16 cellular contexts compared by ENCODE assay signal in the genomic region with DNA sequence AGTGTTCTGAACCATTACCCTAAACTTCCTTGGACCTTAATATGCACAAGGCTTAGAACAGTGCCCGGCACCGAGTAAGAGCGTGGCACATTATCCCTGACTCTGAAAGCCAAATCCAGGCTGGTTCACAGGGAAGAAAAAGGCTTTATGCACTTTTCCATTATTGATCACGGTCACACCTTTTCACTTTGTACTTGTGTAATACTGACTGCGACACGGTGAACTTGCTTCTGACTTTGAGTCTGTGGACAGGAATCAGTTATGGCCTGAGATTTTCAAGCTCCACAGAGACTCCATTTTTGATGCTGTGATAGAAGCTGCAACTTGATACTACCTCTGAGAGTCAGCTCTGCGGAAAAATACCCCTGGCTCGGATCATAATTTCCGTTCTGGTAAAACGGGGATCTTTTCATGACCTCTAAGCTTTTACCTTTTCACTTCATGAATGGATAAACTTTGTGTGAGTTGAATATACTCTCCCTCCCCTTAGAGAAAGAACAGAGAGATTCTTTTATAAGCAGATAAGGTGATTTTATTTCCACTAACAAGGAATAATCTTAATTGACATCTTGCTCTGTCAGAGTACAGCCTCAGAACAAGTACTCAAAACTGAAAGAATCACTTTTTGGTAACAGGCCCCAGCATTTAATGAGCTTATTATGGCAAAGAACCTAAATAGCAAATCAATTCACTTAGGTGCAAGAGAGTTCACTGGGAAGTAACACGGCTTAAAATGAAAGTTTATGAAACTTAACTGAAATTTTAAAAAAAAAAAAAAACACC.
DNase-seq lines count a peak whose midpoint lies in the region; ATAC-seq and TF ChIP-seq lines count a peak whose summit lies in the region.
"Had no signal": no experiment of that assay in that cellular context is flagged by ENCODE, and none has a peak within 500 bp of the region (broad histone marks: within the 10 kb centered on the region; RNA-seq: fewer than 3 reads in every experiment).

No MANE protein-coding gene starts in this region.

- H3K27ac Mint-ChIP-seq in natural killer cell (no peak overlapping the region), brain (peak overlapping the region in 4 of 5 experiments; percentile 24 to 46 (median 36))
- H3K27ac Mint-ChIP-seq in natural killer cell treated with Interleukin-12 subunit alpha and Interleukin-12 subunit beta and Interleukin-15 and Interleukin-18, amount 100 ng/mL, for 72 hours = no peak overlapping the region
- peak overlapping the region; percentile 91 for H3K27ac Mint-ChIP-seq in stimulated activated naive CD8-positive, alpha-beta T cell treated with anti-CD3 and anti-CD28 coated beads, Interleukin-15, Interleukin-2, amounts not matched to agents 100 ng/mL and 50 ng/mL, for 24 hours
- H3K27ac Mint-ChIP-seq: B cell had no signal

- no peaks in the 10 kb centered on the region for H3K9me2 ChIP-seq in PC-9 (ENCODE audit: insufficient read depth)

- H3K4me3 ChIP-seq in PC-9 = no peak overlapping the region
- H3K4me3 ChIP-seq in lower lobe of right lung = no peak overlapping the region
- H3K4me3 ChIP-seq: Peyer's patch, spleen, thoracic aorta had no signal

- TF ChIP-seq CTCF in natural killer cell (IDR thresholded peaks at IDR 0.05) = no peak
- no peak for TF ChIP-seq CTCF in PC-9 (conservative IDR thresholded peaks at IDR 0.05)
- no peak for TF ChIP-seq CTCF in brain (conservative IDR thresholded peaks at IDR 0.05)
- no peak for TF ChIP-seq CTCF in lower lobe of right lung (IDR thresholded peaks at IDR 0.05)

- no peaks in the 10 kb centered on the region for H3K79me2 ChIP-seq in PC-9 (ENCODE audit: low read depth)

- H3K9me3 ChIP-seq in PC-9 (ENCODE audit: insufficient read depth, low read depth) = no peaks in the 10 kb centered on the region
- H3K9me3 ChIP-seq in lower lobe of right lung = no peaks in the 10 kb centered on the region
- H3K9me3 ChIP-seq: Peyer's patch, spleen, thoracic aorta had no signal

- no peaks in the 10 kb centered on the region for H3K4me1 ChIP-seq in PC-9 (replicated peaks; ENCODE audit: insufficient read depth)
- peaks cover 28% of the 10 kb centered on the region for H3K4me1 ChIP-seq in lower lobe of right lung

- no peaks in the 10 kb centered on the region for H3K36me3 Mint-ChIP-seq in natural killer cell
- no peaks in the 10 kb centered on the region for H3K36me3 Mint-ChIP-seq in natural killer cell treated with Interleukin-12 subunit alpha and Interleukin-12 subunit beta and Interleukin-15 and Interleukin-18, amount 100 ng/mL, for 72 hours
- no peaks in the 10 kb centered on the region for H3K36me3 Mint-ChIP-seq in brain
- peaks cover 7% of the 10 kb centered on the region for H3K36me3 Mint-ChIP-seq in stimulated activated naive CD8-positive, alpha-beta T cell treated with anti-CD3 and anti-CD28 coated beads, Interleukin-15, Interleukin-2, amounts not matched to agents 100 ng/mL and 50 ng/mL, for 24 hours (ENCODE audit: low read depth)

- H3K4me3 Mint-ChIP-seq in natural killer cell (peak overlapping the region; percentile 60), brain (peak overlapping the region in 2 of 5 experiments; percentile 9 to 34)
- no peak overlapping the region for H3K4me3 Mint-ChIP-seq in natural killer cell treated with Interleukin-12 subunit alpha and Interleukin-12 subunit beta and Interleukin-15 and Interleukin-18, amount 100 ng/mL, for 72 hours
- peak overlapping the region; percentile 28 for H3K4me3 Mint-ChIP-seq in stimulated activated naive CD8-positive, alpha-beta T cell treated with anti-CD3 and anti-CD28 coated beads, Interleukin-15, Interleukin-2, amounts not matched to agents 100 ng/mL and 50 ng/mL, for 24 hours
- H3K4me3 Mint-ChIP-seq: B cell had no signal

- H3K4me1 Mint-ChIP-seq in natural killer cell (peaks cover 70 to 88% of the 10 kb centered on the region in 2 donors), brain (peaks cover 45% of the 10 kb centered on the region)
- peaks cover 36 to 52% of the 10 kb centered on the region in 2 donors for H3K4me1 Mint-ChIP-seq in natural killer cell treated with Interleukin-12 subunit alpha and Interleukin-12 subunit beta and Interleukin-15 and Interleukin-18, amount 100 ng/mL, for 72 hours (ENCODE audit: low read depth in 2 of 2)
- peaks cover 91% of the 10 kb centered on the region for H3K4me1 Mint-ChIP-seq in stimulated activated naive CD8-positive, alpha-beta T cell treated with anti-CD3 and anti-CD28 coated beads, Interleukin-15, Interleukin-2, amounts not matched to agents 100 ng/mL and 50 ng/mL, for 24 hours (ENCODE audit: low read depth)

- no peak overlapping the region for H3K4me2 ChIP-seq in PC-9

- H3K36me3 ChIP-seq in PC-9 (ENCODE audit: low read depth) (no peaks in the 10 kb centered on the region), lower lobe of right lung (no peaks in the 10 kb centered on the region)
- H3K36me3 ChIP-seq: Peyer's patch, spleen, thoracic aorta had no signal

- intact Hi-C loops in natural killer cell (cut with micrococcal nuclease) (loop anchor here (10.0 kb wide), 2 partner anchors 125 to 135 kb away; no protein-coding TSS in a partner anchor), PC-9 (cut with micrococcal nuclease; ENCODE audit: unreplicated experiment) (no loop called here), lower lobe of right lung (cut with DNase I) (no loop called here)

- H4K20me1 ChIP-seq in PC-9 (ENCODE audit: insufficient read depth) = no peaks in the 10 kb centered on the region

- H3K27ac ChIP-seq in PC-9 = no peak overlapping the region
- no peak overlapping the region for H3K27ac ChIP-seq in lower lobe of right lung
- H3K27ac ChIP-seq: Peyer's patch, spleen, thoracic aorta had no signal

- H3K27me3 Mint-ChIP-seq in natural killer cell (ENCODE audit: low read depth in 2 of 2) (peaks cover 35 to 75% of the 10 kb centered on the region in 2 donors), brain (no peaks in the 10 kb centered on the region)
- peaks cover 18 to 46% of the 10 kb centered on the region in 2 donors for H3K27me3 Mint-ChIP-seq in natural killer cell treated with Interleukin-12 subunit alpha and Interleukin-12 subunit beta and Interleukin-15 and Interleukin-18, amount 100 ng/mL, for 72 hours
- no peaks in the 10 kb centered on the region for H3K27me3 Mint-ChIP-seq in stimulated activated naive CD8-positive, alpha-beta T cell treated with anti-CD3 and anti-CD28 coated beads, Interleukin-15, Interleukin-2, amounts not matched to agents 100 ng/mL and 50 ng/mL, for 24 hours
- H3K27me3 Mint-ChIP-seq: B cell had no signal

- no TSS peak for BruUV-seq in PC-9 (replicated peaks; lab: Mats Ljungman, UMichigan)

- CTCF ChIA-PET in PC-9 (lab: Charles Lee) = no interaction called here

- H3K9me3 Mint-ChIP-seq in natural killer cell (no peaks in the 10 kb centered on the region), brain (no peaks in the 10 kb centered on the region)
- no peaks in the 10 kb centered on the region for H3K9me3 Mint-ChIP-seq in natural killer cell treated with Interleukin-12 subunit alpha and Interleukin-12 subunit beta and Interleukin-15 and Interleukin-18, amount 100 ng/mL, for 72 hours
- H3K9me3 Mint-ChIP-seq in stimulated activated naive CD8-positive, alpha-beta T cell treated with anti-CD3 and anti-CD28 coated beads, Interleukin-15, Interleukin-2, amounts not matched to agents 100 ng/mL and 50 ng/mL, for 24 hours = no peaks in the 10 kb centered on the region

- DNase-seq in natural killer cell = no peak
- DNase-seq in natural killer cell treated with Interleukin-12 subunit alpha and Interleukin-12 subunit beta and Interleukin-15 and Interleukin-18, amount 100 ng/mL, for 72 hours (ENCODE audit: low spot score) = no peak
- no peak for DNase-seq in PC-9
- no peak for DNase-seq in activated CD4-positive, CD25-positive, alpha-beta regulatory T cell (lab: John Stamatoyannopoulos, UW)
- no peak for DNase-seq in lower lobe of right lung
- DNase-seq: DMS53, NCI-H446 treated with DMSO at 0.1 percent for 48 hours, occipital lobe, Peyer's patch, spleen, SW 1271 had no signal

- H3K27me3 ChIP-seq in PC-9 (ENCODE audit: insufficient read depth, low read depth) (peaks cover 10% of the 10 kb centered on the region), lower lobe of right lung (ENCODE audit: low read depth) (no peaks in the 10 kb centered on the region)
- H3K27me3 ChIP-seq: Peyer's patch, spleen had no signal

- H3F3A ChIP-seq in PC-9 (ENCODE audit: insufficient read depth, low read depth) = no peaks in the 10 kb centered on the region

- POLR2A ChIA-PET in PC-9 (lab: Charles Lee; ENCODE audit: unreplicated experiment) = no interaction called here

- H2AFZ ChIP-seq in PC-9 = peak overlapping the region; percentile 37; the same call in 1 of the 2 replicates

- ATAC-seq in natural killer cell = peak in 1 of 3 donors; percentile 5
- no peak for ATAC-seq in natural killer cell treated with Interleukin-12 subunit alpha and Interleukin-12 subunit beta and Interleukin-15 and Interleukin-18, amount 100 ng/mL, for 72 hours
- no peak for ATAC-seq in GM18861 (IDR thresholded peaks at IDR 0.05; ENCODE audit: unreplicated experiment)
- ATAC-seq in lower lobe of right lung = no peak

Comparison
In these comparisons a context has a peak if more than half of its experiments do, and no peak if none do; other contexts are left out.
1. H3K27ac Mint-ChIP-seq: peak in brain (4 of 5) and stimulated activated naive CD8-positive, alpha-beta T cell treated with anti-CD3 and anti-CD28 coated beads, Interleukin-15, Interleukin-2, amounts not matched to agents 100 ng/mL and 50 ng/mL, for 24 hours (single experiment); none in natural killer cell (0 of 2) and natural killer cell treated with Interleukin-12 subunit alpha and Interleukin-12 subunit beta and Interleukin-15 and Interleukin-18, amount 100 ng/mL, for 72 hours (0 of 2).